In the genomic region with DNA sequence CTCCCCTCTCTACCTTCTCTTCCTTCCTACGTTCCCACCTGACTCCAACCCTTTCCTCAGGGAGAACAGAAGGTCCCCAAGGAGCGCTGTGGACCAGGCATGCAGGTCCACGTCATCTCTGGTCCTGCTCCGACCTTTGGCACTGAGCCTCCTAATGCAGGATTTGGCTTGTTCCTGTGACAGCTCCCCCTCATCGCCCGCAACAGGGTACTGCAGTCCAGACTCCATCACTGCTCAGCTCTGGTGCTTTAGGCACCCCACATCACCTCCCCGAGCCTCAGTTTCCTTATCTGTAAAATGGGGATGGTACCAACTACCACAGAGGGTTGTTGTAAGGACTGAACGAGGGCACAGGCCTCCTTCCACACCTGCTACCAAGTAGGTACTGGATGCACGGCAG, we compare ENCODE assay signal across 23 cellular contexts. TPM values are rescaled to one million over a fixed set of nuclear protein-coding genes. Genes with fewer than 3 reads are reported as not detected.
A peak's percentile ranks its signal among the peaks of the same experiment; 100 is the strongest.
DNase-seq lines count a peak whose midpoint lies in the region; ATAC-seq, FAIRE-seq and TF ChIP-seq lines count a peak whose summit lies in the region.
"Had no signal": no experiment of that assay in that cellular context is flagged by ENCODE, and none has a peak within 500 bp of the region (broad histone marks: within the 10 kb centered on the region; RNA-seq: fewer than 3 reads in every experiment).

No MANE protein-coding gene starts in this region.

- BruUV-seq in K562 (replicated peaks; lab: Mats Ljungman, UMichigan) = no TSS peak

- H3K27me3 ChIP-seq in K562 (ENCODE audit: control insufficient read depth in 2 of 2, insufficient read depth in 2 of 2, low read length in 2 of 2) = peaks cover 0 to 5% of the 10 kb centered on the region in 2 experiments; a peak in 1 of 5 replicates
- H3K27me3 ChIP-seq: brain microvascular endothelial cell, colonic mucosa, SJCRH30 had no signal

- TF ChIP-seq RAD21 in K562 (CRISPR knock-in tag; conservative IDR thresholded peaks at IDR 0.05 in 1 of 2, IDR thresholded peaks at IDR 0.05 in 1 of 2) = no peak

- H3K4me3 ChIP-seq in K562 = no peak overlapping the region
- H3K4me3 ChIP-seq: colonic mucosa, SJCRH30 had no signal

- H3K9ac ChIP-seq in K562 (ENCODE audit: insufficient read depth in 1 of 2, low read depth in 2 of 2, low read length in 2 of 2) = no peak overlapping the region

- TF ChIP-seq CTCF in K562 (IDR thresholded peaks at IDR 0.05 in 2 of 3, conservative IDR thresholded peaks at IDR 0.05 in 1 of 3; ENCODE audit: insufficient read depth in 2 of 3, low read depth in 1 of 3, low read length in 3 of 3) (no peak), neural crest cell (conservative IDR thresholded peaks at IDR 0.05) (no peak)

- no peak for FAIRE-seq in K562 (lab: Jason Lieb, UNC)
- FAIRE-seq: D721Med, endometrium had no signal

- H3K9me3 ChIP-seq in K562 (replicated peaks; ENCODE audit: control insufficient read depth, insufficient read depth, low read depth, low read length) = no peaks in the 10 kb centered on the region
- H3K9me3 ChIP-seq: colonic mucosa, SJCRH30 had no signal

- peak overlapping the region; percentile 31 for H3K27ac Mint-ChIP-seq in neural crest cell (ENCODE audit: unreplicated experiment)
- H3K27ac Mint-ChIP-seq: T-helper 17 cell had no signal

- CTCF ChIA-PET in K562 (lab: Yijun Ruan, JAX; ENCODE audit: low intra/inter-chr PET ratio) = interaction anchor here (0.8 to 1.0 kb wide), 2 partner anchors 247 to 254 kb away, joined by 3 to 4 read pairs; no protein-coding TSS in a partner anchor

- no peak overlapping the region for H3K4me3 Mint-ChIP-seq in neural crest cell
- H3K4me3 Mint-ChIP-seq: IgD-negative memory B cell had no signal

- DNase-seq in DMS53 (lab: John Stamatoyannopoulos, UW) (peak; percentile 23), DMS53 treated with DMSO at 0.1 percent for 48 hours (lab: John Stamatoyannopoulos, UW; ENCODE audit: unreplicated experiment) (no peak), LoVo (ENCODE audit: low spot score) (peak; percentile 62), K562 (ENCODE audit: extremely low read depth in 1 of 4, low spot score in 3 of 4) (no peak), neural crest cell (ENCODE audit: low read depth, low spot score) (no peak), mucosa of gallbladder (ENCODE audit: low spot score) (no peak), C1 segment of cervical spinal cord (lab: John Stamatoyannopoulos, UW) (no peak)
- DNase-seq: 8988T; activated CD8-positive, alpha-beta memory T cell treated with anti-CD3 and anti-CD28 coated beads, Interleukin-2, amount 50 U/mL, for 48 hours; activated effector memory CD4-positive, alpha-beta T cell treated with Interleukin-2 at 50 U/mL for 16 hours; brain microvascular endothelial cell; colonic mucosa; NCI-H2029; NCI-H446 treated with DMSO at 0.1 percent for 48 hours; retina; SJCRH30; stimulated activated CD4-positive, alpha-beta T cell treated with anti-CD3 and anti-CD28 coated beads, Interleukin-4, amount 100 ng/mL, for 4 hours; T-helper 17 cell had no signal

- no peaks in the 10 kb centered on the region for H3K9me1 ChIP-seq in K562 (ENCODE audit: control insufficient read depth, insufficient read depth, low read length)

- H4K20me1 ChIP-seq in K562 (replicated peaks; ENCODE audit: control insufficient read depth, insufficient read depth, low read length) = no peaks in the 10 kb centered on the region

- no peak overlapping the region for H3K4me2 ChIP-seq in K562 (ENCODE audit: insufficient read depth, low read length)

- H2AFZ ChIP-seq in K562 (ENCODE audit: low read depth, low read length) = no peak overlapping the region

- TF ChIP-seq POLR2A in K562 (conservative IDR thresholded peaks at IDR 0.05) = no peak

- ATAC-seq in K562 = peak; percentile 65
- ATAC-seq in HG03175 (IDR thresholded peaks at IDR 0.05; ENCODE audit: unreplicated experiment) = no peak
- ATAC-seq: T-helper 17 cell had no signal

- no peaks in the 10 kb centered on the region for H3K27me3 Mint-ChIP-seq in neural crest cell (ENCODE audit: low read depth)

- TF ChIP-seq EP300 in K562 (IDR thresholded peaks at IDR 0.05; ENCODE audit: low read length) = no peak

- H3K27ac ChIP-seq in K562 (ENCODE audit: extremely low read depth, low read depth, low read length) = no peak overlapping the region
- H3K27ac ChIP-seq: brain microvascular endothelial cell, colonic mucosa, SJCRH30, VCaP had no signal

- H3K4me1 ChIP-seq in K562 (replicated peaks in 1 of 2; ENCODE audit: control insufficient read depth in 2 of 2, insufficient read depth in 2 of 2, low read length in 2 of 2) = peaks cover 0 to 2% of the 10 kb centered on the region in 2 experiments; a peak in 2 of 5 replicates
- H3K4me1 ChIP-seq: colonic mucosa, SJCRH30 had no signal

- H3K36me3 Mint-ChIP-seq in neural crest cell (ENCODE audit: low read depth) = no peaks in the 10 kb centered on the region
- H3K36me3 Mint-ChIP-seq: IgD-negative memory B cell had no signal

- intact Hi-C loops in K562 (cut with micrococcal nuclease) = loop anchor here (5.0 to 10.0 kb wide), 3 partner anchors 149 to 404 kb away; no protein-coding TSS in a partner anchor

- POLR2A ChIA-PET in K562 (lab: Yijun Ruan, JAX) = no interaction called here

- H3K36me3 ChIP-seq in K562 (ENCODE audit: control insufficient read depth, insufficient read depth, low read length) = no peaks in the 10 kb centered on the region
- H3K36me3 ChIP-seq: brain microvascular endothelial cell, colonic mucosa, SJCRH30 had no signal

- in situ Hi-C loops in K562 (cut with MboI) = loop anchor here (25.0 kb wide), 1 partner anchor 236 kb away; no protein-coding TSS in a partner anchor

- H3K4me1 Mint-ChIP-seq in neural crest cell = peaks cover 28% of the 10 kb centered on the region

- H3K9me3 Mint-ChIP-seq in neural crest cell = no peaks in the 10 kb centered on the region
- H3K9me3 Mint-ChIP-seq: IgD-negative memory B cell had no signal

- no peaks in the 10 kb centered on the region for H3K79me2 ChIP-seq in K562 (ENCODE audit: control insufficient read depth, insufficient read depth, low read length)

- 6% methylated on average over 5 of the region's 9 CpGs for WGBS in K562 (ENCODE audit: insufficient coverage, low coverage, missing lambda C conversion rate)

TF ChIP-seq in K562, 482 proteins besides CTCF, POLR2A, EP300 and RAD21:
- TF ChIP-seq ARNT (IDR thresholded peaks at IDR 0.05) (no peak), RFX5 (IDR thresholded peaks at IDR 0.05; ENCODE audit: low read depth, low read length) (no peak), KAT2B (IDR thresholded peaks at IDR 0.05; ENCODE audit: low read depth, low read length) (no peak), BRF1 (IDR thresholded peaks at IDR 0.05; ENCODE audit: borderline replicate concordance, extremely low read depth, insufficient read length) (no peak)
- TF ChIP-seq, protein P1, sequence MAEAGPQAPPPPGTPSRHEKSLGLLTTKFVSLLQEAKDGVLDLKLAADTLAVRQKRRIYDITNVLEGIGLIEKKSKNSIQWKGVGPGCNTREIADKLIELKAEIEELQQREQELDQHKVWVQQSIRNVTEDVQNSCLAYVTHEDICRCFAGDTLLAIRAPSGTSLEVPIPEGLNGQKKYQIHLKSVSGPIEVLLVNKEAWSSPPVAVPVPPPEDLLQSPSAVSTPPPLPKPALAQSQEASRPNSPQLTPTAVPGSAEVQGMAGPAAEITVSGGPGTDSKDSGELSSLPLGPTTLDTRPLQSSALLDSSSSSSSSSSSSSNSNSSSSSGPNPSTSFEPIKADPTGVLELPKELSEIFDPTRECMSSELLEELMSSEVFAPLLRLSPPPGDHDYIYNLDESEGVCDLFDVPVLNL (CRISPR knock-in tag; IDR thresholded peaks at IDR 0.05; ENCODE audit: low read depth) = no peak
TF ChIP-seq in K562: peak in this region for 0.

RNA-seq across cellular contexts. Expression of a gene that starts 54.6 kb away (rescaled TPM):
- total RNA-seq in K562 (2011; cell fraction: chromatin; rRNA removed; ENCODE audit: low replicate concordance) = 10.1 and 29.6 TPM in 2 replicates
- total RNA-seq in K562 (2011; cell fraction: nucleolus; rRNA removed) = 7.5 and 8.5 TPM in 2 replicates
- 11.8 and 14.6 TPM in 2 replicates for total RNA-seq in K562 (2011; cell fraction: nucleoplasm; rRNA removed)
- total RNA-seq in K562 (2014; rRNA removed) = 1.4 and 1.8 TPM in 2 replicates
- 4.3 and 5.1 TPM in 2 replicates for total RNA-seq in K562 (2014; rRNA removed; fragmentation: Illumina TruSeq; extraction: Trizol)
- total RNA-seq in K562 (2015; rRNA removed; fragmentation: Illumina TruSeq; extraction: Trizol) = 3.4 and 3.9 TPM in 2 replicates
- 6.4 TPM in 2 replicates for total RNA-seq in K562 (2021)
- 7.4 and 10.6 TPM in 2 replicates for polyA plus RNA-seq in K562 (2011; rRNA removed)
- polyA plus RNA-seq in K562 (2011; cell fraction: cytosol; rRNA removed) = 1.8 and 2.9 TPM in 2 replicates
- 10.7 and 17.9 TPM in 2 replicates for polyA plus RNA-seq in K562 (2011; cell fraction: nucleus; rRNA removed)
- 2.2 and 3.1 TPM in 2 replicates for polyA plus RNA-seq in K562 (2012)
- 3.0 and 3.3 TPM in 2 replicates for polyA plus RNA-seq in K562 (2014; fragmentation: Illumina TruSeq; extraction: Trizol)
- polyA plus RNA-seq in K562 (2014; fragmentation: Nextera tagmentation; extraction: Ambion mirVana) = 1 to 10 TPM; 1.5 to 1.6 TPM
- 2.0 and 2.8 TPM in 2 replicates for polyA plus RNA-seq in K562 (2014; rRNA removed)
- 10.9 and 13.2 TPM in 2 replicates for polyA minus RNA-seq in K562 (2011; rRNA and poly(A)+ RNA removed)
- polyA minus RNA-seq in K562 (2011; cell fraction: cytosol; rRNA and poly(A)+ RNA removed) = 8.8 and 14.1 TPM in 2 replicates
- 6.7 and 12.6 TPM in 2 replicates for polyA minus RNA-seq in K562 (2011; cell fraction: nucleus; rRNA and poly(A)+ RNA removed)
- total RNA-seq in neural crest cell = 14.4 and 17.0 TPM in 2 replicates
- total RNA-seq in mucosa of gallbladder = 27.6 TPM

Comparison
In these comparisons a context has a peak if more than half of its experiments do, and no peak if none do; other contexts are left out.
1. DNase-seq: peak in DMS53 (single experiment) and LoVo (single experiment); none in DMS53 treated with DMSO at 0.1 percent for 48 hours (single experiment), K562 (0 of 4), neural crest cell (single experiment), mucosa of gallbladder (single experiment) and C1 segment of cervical spinal cord (0 of 14).